18 cellular contexts compared by ENCODE assay signal in the genomic region with DNA sequence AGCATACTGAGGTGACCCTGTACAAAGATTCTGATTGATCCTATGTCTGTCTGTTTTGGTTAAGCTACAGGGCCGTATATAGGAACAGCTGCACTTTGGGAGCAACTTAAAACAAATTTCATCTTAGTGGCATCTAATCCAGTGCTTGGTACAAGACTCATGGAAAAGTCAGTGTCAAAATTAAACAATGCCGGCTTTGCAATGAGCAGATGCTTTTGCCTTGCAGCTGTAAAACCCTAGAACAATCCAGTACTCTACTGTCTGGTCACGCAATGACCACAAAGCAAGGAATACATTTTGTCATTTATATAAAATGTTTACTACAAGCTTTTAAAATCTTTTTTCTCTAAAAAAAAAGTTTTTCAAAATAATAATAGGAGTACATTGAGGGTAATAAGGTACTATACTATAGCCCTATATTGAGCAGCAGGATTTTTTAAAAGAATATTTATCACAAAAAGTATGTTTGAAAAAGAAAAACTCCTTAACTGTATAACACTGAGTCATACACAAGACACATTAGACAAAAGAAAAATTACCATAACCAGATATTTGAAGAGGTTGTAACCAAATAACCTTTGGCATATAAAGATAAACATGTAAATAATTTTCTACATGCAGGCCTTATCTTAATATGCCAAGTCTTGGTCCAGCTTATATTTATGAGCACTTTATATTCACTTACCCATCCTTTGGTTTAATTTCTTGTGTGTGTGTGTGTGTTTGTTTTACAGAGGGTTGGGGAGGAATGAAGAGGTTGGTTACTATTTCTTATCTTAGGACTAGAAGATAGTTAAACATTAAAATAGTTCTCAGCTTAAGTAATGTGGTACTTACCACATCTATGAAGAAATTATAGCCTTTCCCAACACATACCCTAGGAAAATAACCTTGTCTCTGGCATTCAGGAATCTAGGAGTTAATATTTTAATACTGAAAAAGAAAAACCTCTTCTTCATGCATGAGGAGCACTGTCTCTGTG.
DNase-seq lines count a peak whose midpoint lies in the region; ATAC-seq and TF ChIP-seq lines count a peak whose summit lies in the region.
"Had no signal": no experiment of that assay in that cellular context is flagged by ENCODE, and none has a peak within 500 bp of the region (broad histone marks: within the 10 kb centered on the region; RNA-seq: fewer than 3 reads in every experiment).

No MANE protein-coding gene starts in this region.

- H3K9me3 Mint-ChIP-seq in progenitor cell of endocrine pancreas (ENCODE audit: low read depth), result no peaks in the 10 kb centered on the region
- H3K9me3 Mint-ChIP-seq: activated CD4-positive, alpha-beta memory T cell treated with anti-CD3 and anti-CD28 coated beads, Interleukin-2, amount 10 ng/mL, durations not matched to agents 7 days and 5 days; activated T-helper 2 cell treated with anti-CD3 and anti-CD28 coated beads, Interferon-gamma antibody, Interleukin-2, Interleukin-4, amounts not matched to agents 10 μg/mL and 5 μg/mL and 100 μg/mL, durations not matched to agents 14 hours and 24 hours and 36 hours; brain; natural killer cell treated with Interleukin-12 subunit alpha and Interleukin-12 subunit beta and Interleukin-15 and Interleukin-18, amount 100 ng/mL, for 72 hours; stimulated activated naive B cell treated with anti-CD40 and anti-IgM and Interleukin-4, amounts not matched to agents 10 μg/mL and 1 μg/mL and 100 μg/mL, for 72 hours had no signal

- TF ChIP-seq CTCF in SK-N-SH (IDR thresholded peaks at IDR 0.05), result no peak
- TF ChIP-seq CTCF in epithelial cell of proximal tubule (conservative IDR thresholded peaks at IDR 0.05; ENCODE audit: low read depth, low read length), result no peak
- TF ChIP-seq CTCF in left lung (IDR thresholded peaks at IDR 0.05), result no peak
- no peak for TF ChIP-seq CTCF in progenitor cell of endocrine pancreas (IDR thresholded peaks at IDR 0.05; ENCODE audit: unreplicated experiment)

- peaks cover 0 to 2% of the 10 kb centered on the region in 2 experiments for H3K36me3 ChIP-seq in SK-N-SH (replicated peaks in 1 of 2; ENCODE audit: control insufficient read depth in 1 of 2, insufficient read depth in 2 of 2, low read length in 1 of 2)
- H3K36me3 ChIP-seq in left lung, result no peaks in the 10 kb centered on the region
- H3K36me3 ChIP-seq: gastrocnemius medialis had no signal

- H2AFZ ChIP-seq in SK-N-SH (ENCODE audit: low read depth), result no peak overlapping the region

- WGBS in SK-N-SH (ENCODE audit: low lambda C conversion rate), result 97% methylated on average over 3 of the region's 3 CpGs

- H3F3A ChIP-seq in SK-N-SH (replicated peaks; ENCODE audit: insufficient read depth), result no peaks in the 10 kb centered on the region

- POLR2A ChIA-PET in SK-N-SH (lab: Yijun Ruan, JAX), result interaction anchor here (0.5 kb wide), 1 partner anchor 26 kb away, joined by 3 read pairs; no protein-coding TSS in a partner anchor

- H4K20me1 ChIP-seq in SK-N-SH (ENCODE audit: insufficient read depth), result no peaks in the 10 kb centered on the region

- H3K9ac ChIP-seq in SK-N-SH, result no peak overlapping the region

- ATAC-seq in SK-N-SH treated with all-trans-retinoic acid at 6 μM for 48 hours (no peak), left lung (peak; percentile 77), HG02852 (IDR thresholded peaks at IDR 0.05; ENCODE audit: unreplicated experiment) (no peak)
- ATAC-seq: gastrocnemius medialis; natural killer cell treated with Interleukin-12 subunit alpha and Interleukin-12 subunit beta and Interleukin-15 and Interleukin-18, amount 100 ng/mL, for 72 hours; stimulated activated naive B cell treated with anti-CD40 and anti-IgM and Interleukin-4, amounts not matched to agents 10 μg/mL and 1 μg/mL and 100 μg/mL, for 72 hours had no signal

- no peak for TF ChIP-seq EP300 in SK-N-SH (IDR thresholded peaks at IDR 0.05; ENCODE audit: borderline replicate concordance in 1 of 2, low read depth in 1 of 2, low read length in 1 of 2)

- no peak overlapping the region for H3K4me2 ChIP-seq in SK-N-SH

- peaks cover 0 to 2% of the 10 kb centered on the region in 2 experiments; a peak in 1 of 4 replicates for H3K4me1 ChIP-seq in SK-N-SH (ENCODE audit: control insufficient read depth in 1 of 2, insufficient read depth in 2 of 2, low read depth in 1 of 2, low read length in 1 of 2)
- peaks cover 5% of the 10 kb centered on the region in 2 donors for H3K4me1 ChIP-seq in left lung

- no peaks in the 10 kb centered on the region for H3K36me3 Mint-ChIP-seq in progenitor cell of endocrine pancreas (ENCODE audit: insufficient read depth)
- H3K36me3 Mint-ChIP-seq: natural killer cell treated with Interleukin-12 subunit alpha and Interleukin-12 subunit beta and Interleukin-15 and Interleukin-18, amount 100 ng/mL, for 72 hours had no signal

- H3K9me2 ChIP-seq in SK-N-SH, result no peaks in the 10 kb centered on the region

- H3K27ac ChIP-seq in SK-N-SH (ENCODE audit: low read depth in 2 of 2, low read length in 1 of 2) (no peak overlapping the region), left lung (peak overlapping the region; percentile 10 to 16)
- H3K27ac ChIP-seq: gastrocnemius medialis, SK-N-MC had no signal

- no peak overlapping the region for H3K27ac Mint-ChIP-seq in progenitor cell of endocrine pancreas
- H3K27ac Mint-ChIP-seq: activated CD4-positive, alpha-beta memory T cell treated with anti-CD3 and anti-CD28 coated beads, Interleukin-2, amount 10 ng/mL, durations not matched to agents 7 days and 5 days; activated T-helper 2 cell treated with anti-CD3 and anti-CD28 coated beads, Interferon-gamma antibody, Interleukin-2, Interleukin-4, amounts not matched to agents 10 μg/mL and 5 μg/mL and 100 μg/mL, durations not matched to agents 14 hours and 24 hours and 36 hours; brain; natural killer cell treated with Interleukin-12 subunit alpha and Interleukin-12 subunit beta and Interleukin-15 and Interleukin-18, amount 100 ng/mL, for 72 hours; stimulated activated naive B cell treated with anti-CD40 and anti-IgM and Interleukin-4, amounts not matched to agents 10 μg/mL and 1 μg/mL and 100 μg/mL, for 72 hours had no signal

- no peak overlapping the region for H3K4me3 ChIP-seq in SK-N-SH (ENCODE audit: low read depth in 2 of 2, low read length in 1 of 2)
- H3K4me3 ChIP-seq in epithelial cell of proximal tubule (ENCODE audit: low read depth, low read length), result no peak overlapping the region
- no peak overlapping the region for H3K4me3 ChIP-seq in left lung
- H3K4me3 ChIP-seq: gastrocnemius medialis, SK-N-MC had no signal

- intact Hi-C loops in left lung (cut with DNase I), result no loop called here

- peaks cover 8% of the 10 kb centered on the region for H3K4me1 Mint-ChIP-seq in progenitor cell of endocrine pancreas (ENCODE audit: low read depth)
- H3K4me1 Mint-ChIP-seq: activated CD4-positive, alpha-beta memory T cell treated with anti-CD3 and anti-CD28 coated beads, Interleukin-2, amount 10 ng/mL, durations not matched to agents 7 days and 5 days had no signal

- TF ChIP-seq RAD21 in SK-N-SH (IDR thresholded peaks at IDR 0.05; ENCODE audit: low read length), result no peak

- H3K9me3 ChIP-seq in SK-N-SH, result no peaks in the 10 kb centered on the region
- H3K9me3 ChIP-seq in left lung, result no peaks in the 10 kb centered on the region
- H3K9me3 ChIP-seq: gastrocnemius medialis had no signal

- CTCF ChIA-PET in SK-N-SH (lab: Yijun Ruan, JAX), result interaction anchor here (1.0 to 3.8 kb wide), 5 partner anchors 8 to 330 kb away, joined by 3 to 20 read pairs (median 3); no protein-coding TSS in a partner anchor

- no peaks in the 10 kb centered on the region for H3K27me3 ChIP-seq in SK-N-SH (ENCODE audit: insufficient read depth)
- H3K27me3 ChIP-seq in left lung, result no peaks in the 10 kb centered on the region
- H3K27me3 ChIP-seq: gastrocnemius medialis had no signal

- H3K4me3 Mint-ChIP-seq in progenitor cell of endocrine pancreas (ENCODE audit: low read depth), result no peak overlapping the region
- H3K4me3 Mint-ChIP-seq: activated CD4-positive, alpha-beta memory T cell treated with anti-CD3 and anti-CD28 coated beads, Interleukin-2, amount 10 ng/mL, durations not matched to agents 7 days and 5 days; brain; natural killer cell treated with Interleukin-12 subunit alpha and Interleukin-12 subunit beta and Interleukin-15 and Interleukin-18, amount 100 ng/mL, for 72 hours; stimulated activated naive B cell treated with anti-CD40 and anti-IgM and Interleukin-4, amounts not matched to agents 10 μg/mL and 1 μg/mL and 100 μg/mL, for 72 hours had no signal

- no peaks in the 10 kb centered on the region for H3K79me2 ChIP-seq in SK-N-SH (ENCODE audit: insufficient read depth)

- H3K27me3 Mint-ChIP-seq in progenitor cell of endocrine pancreas, result no peaks in the 10 kb centered on the region
- H3K27me3 Mint-ChIP-seq: activated CD4-positive, alpha-beta memory T cell treated with anti-CD3 and anti-CD28 coated beads, Interleukin-2, amount 10 ng/mL, durations not matched to agents 7 days and 5 days; natural killer cell treated with Interleukin-12 subunit alpha and Interleukin-12 subunit beta and Interleukin-15 and Interleukin-18, amount 100 ng/mL, for 72 hours; stimulated activated naive B cell treated with anti-CD40 and anti-IgM and Interleukin-4, amounts not matched to agents 10 μg/mL and 1 μg/mL and 100 μg/mL, for 72 hours had no signal

- DNase-seq in SK-N-SH, result no peak
- peak; percentile 77 for DNase-seq in epithelial cell of proximal tubule (ENCODE audit: low read depth)
- no peak for DNase-seq in left lung
- DNase-seq in stimulated activated CD4-positive, alpha-beta T cell treated with anti-CD3 and anti-CD28 coated beads, Interleukin-12 subunit alpha, Interleukin-12 subunit beta, amount 100 ng/mL, for 4 hours, result no peak
- DNase-seq in iPS-NIHi7 (ENCODE audit: extremely low spot score), result no peak
- DNase-seq in progenitor cell of endocrine pancreas (ENCODE audit: low spot score, unreplicated experiment), result no peak
- DNase-seq: ACHN; activated CD4-positive, alpha-beta memory T cell treated with anti-CD3 and anti-CD28 coated beads, Interleukin-2, amount 10 ng/mL, durations not matched to agents 7 days and 5 days; effector memory CD4-positive, alpha-beta T cell; gastrocnemius medialis; NCI-H2081 treated with DMSO at 0.1 percent for 48 hours; stimulated activated naive B cell treated with anti-CD40 and anti-IgM and Interleukin-4, amounts not matched to agents 10 μg/mL and 1 μg/mL and 100 μg/mL, for 72 hours had no signal

TF ChIP-seq in SK-N-SH treated with all-trans-retinoic acid at 6 μM for 48 hours, 23 proteins besides CTCF, POLR2A, EP300 and RAD21 (continues in another document):
- 0 out of 2 replicates have a peak, but pooled peaks have one; percentile 7 for TF ChIP-seq ISL1 (CRISPR knock-in tag; IDR thresholded peaks at IDR 0.05)

TF ChIP-seq in SK-N-SH, 30 proteins besides CTCF, POLR2A, EP300 and RAD21 (continues in another document):
- TF ChIP-seq MXI1 (IDR thresholded peaks at IDR 0.05; ENCODE audit: low read depth, low read length) (no peak), FOSL2 (IDR thresholded peaks at IDR 0.05; ENCODE audit: borderline replicate concordance, low read depth) (no peak), TCF12 (IDR thresholded peaks at IDR 0.05) (no peak)

Comparison
In these comparisons a context has a peak if more than half of its experiments do, and no peak if none do; other contexts are left out.
1. H3K27ac ChIP-seq: peak in left lung (2 of 2); none in SK-N-SH (0 of 2).